ENCODE assay signal across 8 cellular contexts in the genomic region with DNA sequence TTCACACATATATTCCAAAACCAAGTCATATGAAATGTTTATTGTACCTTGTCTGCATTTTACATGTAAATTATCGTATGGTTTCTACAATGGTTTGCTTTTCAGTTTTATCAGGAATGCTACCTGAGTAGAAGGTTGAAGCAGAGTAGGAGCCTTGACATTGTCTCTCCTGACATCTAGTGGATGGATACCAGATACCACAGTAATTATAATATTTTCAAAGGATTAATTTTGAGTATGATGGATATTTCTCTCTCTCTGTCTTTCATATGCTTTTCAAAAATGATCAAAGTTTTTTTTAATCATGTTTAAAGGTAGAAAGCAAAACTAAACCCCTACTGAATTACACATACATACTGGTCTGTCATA.
DNase-seq lines count a peak whose midpoint lies in the region; ATAC-seq and TF ChIP-seq lines count a peak whose summit lies in the region.

No MANE protein-coding gene starts in this region.

- peaks cover 0 to 2% (median 0%) of the 10 kb centered on the region in 4 donors for H3K4me1 ChIP-seq in liver (ENCODE audit: control insufficient read depth in 4 of 4, insufficient read depth in 4 of 4, low read length in 3 of 4)

- WGBS in liver: 6% methylated on average over 1 of the region's 1 CpG

- DNase-seq in G401 (ENCODE audit: low spot score) (peak; percentile 15), WTC11 (ENCODE audit: low spot score) (no peak), EL (no peak), caudate nucleus (lab: John Stamatoyannopoulos, UW) (no peak), GM19238 (ENCODE audit: insufficient read length, low spot score) (no peak)
- DNase-seq in Jurkat, Clone E6-1 (ENCODE audit: low read depth, low spot score): peak; percentile 4

- peak; percentile 83 to 89 for TF ChIP-seq RAD21 in liver (IDR thresholded peaks at IDR 0.05)

- no peaks in the 10 kb centered on the region for H3K27me3 ChIP-seq in liver (ENCODE audit: control insufficient read depth in 4 of 4, insufficient read depth in 4 of 4, low read length in 3 of 4)

- ATAC-seq in GM21367 (IDR thresholded peaks at IDR 0.05; ENCODE audit: unreplicated experiment) (peak; percentile 81), WTC11 (peak; percentile 48)

- no peaks in the 10 kb centered on the region for H3K9me3 Mint-ChIP-seq in WTC11

- H3K4me3 ChIP-seq in Jurkat, Clone E6-1 (ENCODE audit: low read length): no peak overlapping the region
- peak overlapping the region in 1 of 3 donors; percentile 37 for H3K4me3 ChIP-seq in liver (ENCODE audit: low read depth in 1 of 3, low read length in 3 of 3)

- POLR2A ChIA-PET in WTC11 (lab: Charles Lee): no interaction called here

- no peaks in the 10 kb centered on the region for H3K9me3 ChIP-seq in liver (ENCODE audit: control insufficient read depth in 4 of 4, low read length in 3 of 4)

- no peaks in the 10 kb centered on the region for H3K36me3 Mint-ChIP-seq in WTC11

- H3K4me3 Mint-ChIP-seq in WTC11: no peak overlapping the region

- H3K4me1 Mint-ChIP-seq in WTC11: no peaks in the 10 kb centered on the region

- CTCF ChIA-PET in WTC11 (lab: Charles Lee): no interaction called here

- in situ Hi-C loops in G401 (cut with HindIII; ENCODE audit: low sequenced_read_pairs): no loop called here

- no peak overlapping the region for H3K27ac Mint-ChIP-seq in WTC11

- no peaks in the 10 kb centered on the region for H3K36me3 ChIP-seq in liver (ENCODE audit: control insufficient read depth in 4 of 4, insufficient read depth in 3 of 4, low read depth in 1 of 4, low read length in 3 of 4)

- peak overlapping the region in 1 of 2 donors; percentile 39 for H3K9ac ChIP-seq in liver (ENCODE audit: low read depth in 1 of 2, low read length in 2 of 2)

- TF ChIP-seq CTCF in WTC11 (IDR thresholded peaks at IDR 0.05): no peak
- TF ChIP-seq CTCF in liver (IDR thresholded peaks at IDR 0.05; ENCODE audit: low read depth, low read length, missing input control): peak; percentile 54

- H3K27ac ChIP-seq in liver (ENCODE audit: low read depth in 1 of 2, low read length in 2 of 2): no peak overlapping the region
- H3K27ac ChIP-seq in caudate nucleus (ENCODE audit: low read depth, low read length): no peak overlapping the region

- H3K27me3 Mint-ChIP-seq in WTC11 (ENCODE audit: low read depth): no peaks in the 10 kb centered on the region

TF ChIP-seq in WTC11, 78 proteins besides CTCF, POLR2A, EP300 and RAD21 (continues in another document):
- TF ChIP-seq, protein P1, sequence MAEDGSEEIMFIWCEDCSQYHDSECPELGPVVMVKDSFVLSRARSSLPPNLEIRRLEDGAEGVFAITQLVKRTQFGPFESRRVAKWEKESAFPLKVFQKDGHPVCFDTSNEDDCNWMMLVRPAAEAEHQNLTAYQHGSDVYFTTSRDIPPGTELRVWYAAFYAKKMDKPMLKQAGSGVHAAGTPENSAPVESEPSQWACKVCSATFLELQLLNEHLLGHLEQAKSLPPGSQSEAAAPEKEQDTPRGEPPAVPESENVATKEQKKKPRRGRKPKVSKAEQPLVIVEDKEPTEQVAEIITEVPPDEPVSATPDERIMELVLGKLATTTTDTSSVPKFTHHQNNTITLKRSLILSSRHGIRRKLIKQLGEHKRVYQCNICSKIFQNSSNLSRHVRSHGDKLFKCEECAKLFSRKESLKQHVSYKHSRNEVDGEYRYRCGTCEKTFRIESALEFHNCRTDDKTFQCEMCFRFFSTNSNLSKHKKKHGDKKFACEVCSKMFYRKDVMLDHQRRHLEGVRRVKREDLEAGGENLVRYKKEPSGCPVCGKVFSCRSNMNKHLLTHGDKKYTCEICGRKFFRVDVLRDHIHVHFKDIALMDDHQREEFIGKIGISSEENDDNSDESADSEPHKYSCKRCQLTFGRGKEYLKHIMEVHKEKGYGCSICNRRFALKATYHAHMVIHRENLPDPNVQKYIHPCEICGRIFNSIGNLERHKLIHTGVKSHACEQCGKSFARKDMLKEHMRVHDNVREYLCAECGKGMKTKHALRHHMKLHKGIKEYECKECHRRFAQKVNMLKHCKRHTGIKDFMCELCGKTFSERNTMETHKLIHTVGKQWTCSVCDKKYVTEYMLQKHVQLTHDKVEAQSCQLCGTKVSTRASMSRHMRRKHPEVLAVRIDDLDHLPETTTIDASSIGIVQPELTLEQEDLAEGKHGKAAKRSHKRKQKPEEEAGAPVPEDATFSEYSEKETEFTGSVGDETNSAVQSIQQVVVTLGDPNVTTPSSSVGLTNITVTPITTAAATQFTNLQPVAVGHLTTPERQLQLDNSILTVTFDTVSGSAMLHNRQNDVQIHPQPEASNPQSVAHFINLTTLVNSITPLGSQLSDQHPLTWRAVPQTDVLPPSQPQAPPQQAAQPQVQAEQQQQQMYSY (CRISPR knock-in tag; IDR thresholded peaks at IDR 0.05): no peak
- no peak for TF ChIP-seq ZNF263 (CRISPR knock-in tag; IDR thresholded peaks at IDR 0.05; ENCODE audit: low read depth)
- no peak for TF ChIP-seq PRRX2 (CRISPR knock-in tag; IDR thresholded peaks at IDR 0.05)
- TF ChIP-seq GTF2I (CRISPR knock-in tag; conservative IDR thresholded peaks at IDR 0.05): no peak
- no peak for TF ChIP-seq NR3C1 (CRISPR knock-in tag; conservative IDR thresholded peaks at IDR 0.05; ENCODE audit: low read depth)
- TF ChIP-seq, protein P2, sequence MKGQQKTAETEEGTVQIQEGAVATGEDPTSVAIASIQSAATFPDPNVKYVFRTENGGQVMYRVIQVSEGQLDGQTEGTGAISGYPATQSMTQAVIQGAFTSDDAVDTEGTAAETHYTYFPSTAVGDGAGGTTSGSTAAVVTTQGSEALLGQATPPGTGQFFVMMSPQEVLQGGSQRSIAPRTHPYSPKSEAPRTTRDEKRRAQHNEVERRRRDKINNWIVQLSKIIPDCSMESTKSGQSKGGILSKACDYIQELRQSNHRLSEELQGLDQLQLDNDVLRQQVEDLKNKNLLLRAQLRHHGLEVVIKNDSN (CRISPR knock-in tag; IDR thresholded peaks at IDR 0.05): no peak
- TF ChIP-seq TEAD4 (CRISPR knock-in tag; IDR thresholded peaks at IDR 0.05): no peak
- no peak for TF ChIP-seq TP53 (CRISPR knock-in tag; IDR thresholded peaks at IDR 0.05)

TF ChIP-seq in liver, 16 proteins besides CTCF, POLR2A, EP300 and RAD21:
- TF ChIP-seq MAX (IDR thresholded peaks at IDR 0.05) (no peak), REST (IDR thresholded peaks at IDR 0.05) (no peak), RXRA (IDR thresholded peaks at IDR 0.05) (no peak), HNF4A (conservative IDR thresholded peaks at IDR 0.05) (no peak)

Comparison
In these comparisons a context has a peak if more than half of its experiments do, and no peak if none do; other contexts are left out.
1. DNase-seq: peak in G401 (single experiment) and Jurkat, Clone E6-1 (single experiment); none in WTC11 (single experiment), EL (single experiment), caudate nucleus (0 of 61) and GM19238 (single experiment).